In the genomic region with DNA sequence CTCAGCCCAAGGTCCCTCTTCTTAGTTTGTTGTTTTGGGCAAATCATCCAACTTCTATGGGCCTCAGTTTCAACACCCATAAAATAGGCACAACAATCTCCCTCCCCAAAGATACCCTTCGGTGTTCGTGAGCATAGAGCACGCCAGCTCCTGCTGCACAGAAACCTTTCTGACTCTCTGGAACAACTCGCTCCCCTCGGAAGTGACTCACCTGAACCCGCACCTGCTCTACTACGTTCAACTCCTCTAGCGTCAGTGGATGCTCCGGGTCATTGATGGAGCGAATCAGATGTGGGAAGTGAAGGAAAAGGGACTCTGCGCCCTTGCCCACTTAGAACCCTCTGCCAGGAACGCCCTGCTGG, we compare ENCODE assay signal across 8 cellular contexts. TPM values are rescaled to one million over a fixed set of nuclear protein-coding genes. Genes with fewer than 3 reads are reported as not detected.
DNase-seq lines count a peak whose midpoint lies in the region; ATAC-seq and TF ChIP-seq lines count a peak whose summit lies in the region.

No MANE protein-coding gene starts in this region.

- peaks cover 53 to 64% of the 10 kb centered on the region in 2 donors for H3K4me1 ChIP-seq in gastrocnemius medialis

- in situ Hi-C loops in gastrocnemius medialis (cut with MboI; ENCODE audit: low sequenced_read_pairs in 4 of 4): no loop called here

- H3K36me3 ChIP-seq in gastrocnemius medialis: peaks cover 0 to 31% of the 10 kb centered on the region in 2 donors

- H3K4me3 ChIP-seq in fibroblast of pulmonary artery (replicated peaks; ENCODE audit: low read depth, low read length) (peak overlapping the region; percentile 83), gastrocnemius medialis (peak overlapping the region; percentile 88 to 99 (median 94))

- peak; percentile 14 for DNase-seq in COLO829 (ENCODE audit: low spot score)
- peak; percentile 66 for DNase-seq in activated CD4-positive, alpha-beta T cell treated with anti-CD3 and anti-CD28 coated beads, Interleukin-2, amount 50 U/mL, for 4 hours
- no peak for DNase-seq in fibroblast of pulmonary artery (ENCODE audit: low read depth)
- peak in 1 of 2 donors; percentile 29 for DNase-seq in gastrocnemius medialis
- no peak for DNase-seq in SKM-1 (lab: John Stamatoyannopoulos, UW; ENCODE audit: unreplicated experiment)
- no peak for DNase-seq in SHP77 (lab: John Stamatoyannopoulos, UW)
- no peak for DNase-seq in SIG-M5 (lab: John Stamatoyannopoulos, UW)

- intact Hi-C loops in gastrocnemius medialis (cut with DNase I; ENCODE audit: low total_unique reads): no loop called here

- peak; percentile 10 for ATAC-seq in HG03045 (IDR thresholded peaks at IDR 0.05; ENCODE audit: unreplicated experiment)
- no peak for ATAC-seq in gastrocnemius medialis

- H3K9me3 ChIP-seq in gastrocnemius medialis: no peaks in the 10 kb centered on the region

- no peak for TF ChIP-seq POLR2A in gastrocnemius medialis (IDR thresholded peaks at IDR 0.05)

- H3K27me3 ChIP-seq in gastrocnemius medialis: no peaks in the 10 kb centered on the region

- TF ChIP-seq CTCF in fibroblast of pulmonary artery (IDR thresholded peaks at IDR 0.05; ENCODE audit: low read length, missing control alignments) (no peak), gastrocnemius medialis (IDR thresholded peaks at IDR 0.05 in 4 of 5, conservative IDR thresholded peaks at IDR 0.05 in 1 of 5) (no peak)

- H3K27ac ChIP-seq in gastrocnemius medialis: peak overlapping the region; percentile 95 to 99 (median 98)

RNA-seq across cellular contexts. Expression of a gene that starts 0.4 kb away (rescaled TPM):
- total RNA-seq in gastrocnemius medialis: 100 to 1,000 TPM; 189 to 338 (median 264) TPM

RNA-seq across cellular contexts. Expression of a gene that starts 1.6 kb away (rescaled TPM):
- 10 to 100 TPM; 25.6 to 48.2 (median 37.7) TPM for total RNA-seq in gastrocnemius medialis

RNA-seq across cellular contexts. Expression of a gene that starts 8.4 kb away (rescaled TPM):
- total RNA-seq in gastrocnemius medialis: 1,000 to 10,000 TPM in 1 of 4 donors, 100 to 1,000 TPM in 3; 286 to 1,191 (median 655) TPM

RNA-seq across cellular contexts. Expression of a gene that starts 15.1 kb away (rescaled TPM):
- total RNA-seq in gastrocnemius medialis: under 1 TPM in 3 of 4 donors, not detected in 1; 0.10 to 0.87 (median 0.16) TPM

RNA-seq across cellular contexts. Expression of a gene that starts 27.3 kb away (rescaled TPM):
- total RNA-seq in gastrocnemius medialis: 10 to 100 TPM; 10.3 to 30.3 (median 12.9) TPM

Comparison
In these comparisons a context has a peak if more than half of its experiments do, and no peak if none do; other contexts are left out.
1. DNase-seq: peak in COLO829 (single experiment) and activated CD4-positive, alpha-beta T cell treated with anti-CD3 and anti-CD28 coated beads, Interleukin-2, amount 50 U/mL, for 4 hours (2 of 2); none in fibroblast of pulmonary artery (single experiment), SKM-1 (single experiment), SHP77 (0 of 2) and SIG-M5 (single experiment).